ENCODE assay signal across 1 cellular context in genomic region chr10:79166312-79166721, GRCh38.
TF ChIP-seq lines count a peak whose summit lies in the region.

No MANE protein-coding gene starts in this region.

TF ChIP-seq in WTC11, 78 proteins besides CTCF, POLR2A, EP300 and RAD21:
- TF ChIP-seq CREM (CRISPR knock-in tag; IDR thresholded peaks at IDR 0.05) (no peak), KAT7 (CRISPR knock-in tag; IDR thresholded peaks at IDR 0.05; ENCODE audit: borderline replicate concordance) (no peak), ZSCAN18 (CRISPR knock-in tag; IDR thresholded peaks at IDR 0.05) (no peak), ATF3 (CRISPR knock-in tag; conservative IDR thresholded peaks at IDR 0.05) (no peak), E2F5 (CRISPR knock-in tag; IDR thresholded peaks at IDR 0.05) (no peak), ATF2 (CRISPR knock-in tag; IDR thresholded peaks at IDR 0.05; ENCODE audit: borderline replicate concordance, low read depth) (no peak), ZBTB21 (CRISPR knock-in tag; IDR thresholded peaks at IDR 0.05; ENCODE audit: borderline replicate concordance) (no peak), ZNF396 (CRISPR knock-in tag; IDR thresholded peaks at IDR 0.05; ENCODE audit: borderline replicate concordance) (no peak), ZNF281 (CRISPR knock-in tag; IDR thresholded peaks at IDR 0.05) (no peak), FOXP4 (CRISPR knock-in tag; IDR thresholded peaks at IDR 0.05) (no peak), IRF1 (CRISPR knock-in tag; IDR thresholded peaks at IDR 0.05) (no peak), ZNF512 (CRISPR knock-in tag; IDR thresholded peaks at IDR 0.05; ENCODE audit: borderline replicate concordance) (no peak), PRDM15 (CRISPR knock-in tag; IDR thresholded peaks at IDR 0.05) (no peak), TEAD1 (CRISPR knock-in tag; IDR thresholded peaks at IDR 0.05) (no peak), NR3C1 (CRISPR knock-in tag; conservative IDR thresholded peaks at IDR 0.05; ENCODE audit: low read depth) (no peak), AR (CRISPR knock-in tag; IDR thresholded peaks at IDR 0.05) (no peak), GABPB1 (CRISPR knock-in tag; IDR thresholded peaks at IDR 0.05) (no peak)
TF ChIP-seq in WTC11: peak in this region for 0.
